In the genomic region with DNA sequence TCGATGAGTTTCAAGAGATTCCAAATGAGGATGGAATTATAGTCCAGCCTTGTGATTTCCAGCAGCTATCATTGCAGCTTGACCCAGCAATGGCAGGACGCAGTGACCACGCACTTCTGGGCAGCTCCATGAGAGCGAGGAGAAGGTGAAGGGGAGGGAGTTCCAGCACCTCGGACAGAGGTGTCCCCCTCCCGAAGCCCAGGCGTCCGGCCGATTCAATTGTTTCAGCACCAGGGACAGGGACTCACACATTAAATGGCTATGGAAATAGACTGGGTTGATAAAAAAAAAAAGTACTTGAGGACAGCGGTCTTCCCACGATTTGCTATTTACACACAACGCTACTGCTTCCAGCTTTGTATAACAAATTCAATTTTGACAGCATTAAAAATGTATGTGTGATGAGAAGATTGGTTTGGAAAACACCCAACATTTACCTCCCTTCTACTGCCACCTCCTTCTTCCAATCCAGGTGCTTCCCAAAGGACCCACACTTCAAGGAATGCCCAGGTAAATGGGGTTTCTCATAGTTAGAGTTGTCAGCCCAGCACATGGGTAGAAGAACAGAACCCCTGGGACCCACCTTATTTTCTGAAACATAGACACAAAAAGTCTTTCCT, we compare ENCODE assay signal across 1 cellular context.
A peak's percentile ranks its signal among the peaks of the same experiment; 100 is the strongest.
TF ChIP-seq lines count a peak whose summit lies in the region.

No MANE protein-coding gene starts in this region.

TF ChIP-seq in HepG2, 621 proteins besides CTCF, POLR2A, EP300 and RAD21 (continued from another document and continues in another):
- TF ChIP-seq, protein P1, sequence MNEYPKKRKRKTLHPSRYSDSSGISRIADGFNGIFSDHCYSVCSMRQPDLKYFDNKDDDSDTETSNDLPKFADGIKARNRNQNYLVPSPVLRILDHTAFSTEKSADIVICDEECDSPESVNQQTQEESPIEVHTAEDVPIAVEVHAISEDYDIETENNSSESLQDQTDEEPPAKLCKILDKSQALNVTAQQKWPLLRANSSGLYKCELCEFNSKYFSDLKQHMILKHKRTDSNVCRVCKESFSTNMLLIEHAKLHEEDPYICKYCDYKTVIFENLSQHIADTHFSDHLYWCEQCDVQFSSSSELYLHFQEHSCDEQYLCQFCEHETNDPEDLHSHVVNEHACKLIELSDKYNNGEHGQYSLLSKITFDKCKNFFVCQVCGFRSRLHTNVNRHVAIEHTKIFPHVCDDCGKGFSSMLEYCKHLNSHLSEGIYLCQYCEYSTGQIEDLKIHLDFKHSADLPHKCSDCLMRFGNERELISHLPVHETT (CRISPR knock-in tag; conservative IDR thresholded peaks at IDR 0.05): peak; percentile 94
- TF ChIP-seq, protein P2, sequence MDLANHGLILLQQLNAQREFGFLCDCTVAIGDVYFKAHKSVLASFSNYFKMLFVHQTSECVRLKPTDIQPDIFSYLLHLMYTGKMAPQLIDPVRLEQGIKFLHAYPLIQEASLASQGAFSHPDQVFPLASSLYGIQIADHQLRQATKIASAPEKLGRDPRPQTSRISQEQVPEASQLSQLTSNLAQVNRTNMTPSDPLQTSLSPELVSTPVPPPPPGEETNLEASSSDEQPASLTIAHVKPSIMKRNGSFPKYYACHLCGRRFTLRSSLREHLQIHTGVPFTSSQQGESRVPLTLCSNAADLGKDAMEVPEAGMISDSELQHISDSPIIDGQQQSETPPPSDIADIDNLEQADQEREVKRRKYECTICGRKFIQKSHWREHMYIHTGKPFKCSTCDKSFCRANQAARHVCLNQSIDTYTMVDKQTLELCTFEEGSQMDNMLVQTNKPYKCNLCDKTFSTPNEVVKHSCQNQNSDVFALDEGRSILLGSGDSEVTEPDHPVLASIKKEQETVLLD (CRISPR knock-in tag; IDR thresholded peaks at IDR 0.05; ENCODE audit: low read depth): peak; percentile 71; the same call in 1 of the 2 replicates
- TF ChIP-seq ZNF607 (CRISPR knock-in tag; IDR thresholded peaks at IDR 0.05; ENCODE audit: borderline replicate concordance) (peak; percentile 98), ZNF282 (IDR thresholded peaks at IDR 0.05; ENCODE audit: partially characterized antibody) (no peak), PHF5A (CRISPR knock-in tag; IDR thresholded peaks at IDR 0.05; ENCODE audit: low read depth, unreplicated experiment) (no peak), MAFG (CRISPR knock-in tag; IDR thresholded peaks at IDR 0.05) (no peak), GZF1 (CRISPR knock-in tag; IDR thresholded peaks at IDR 0.05) (peak; percentile 90), ADNP (CRISPR knock-in tag; IDR thresholded peaks at IDR 0.05) (no peak), ZC3H4 (CRISPR knock-in tag; IDR thresholded peaks at IDR 0.05; ENCODE audit: borderline replicate concordance) (no peak), GPBP1L1 (CRISPR knock-in tag; IDR thresholded peaks at IDR 0.05) (no peak), THAP11 (CRISPR knock-in tag; IDR thresholded peaks at IDR 0.05) (peak; percentile 77), ZNF790 (CRISPR knock-in tag; IDR thresholded peaks at IDR 0.05; ENCODE audit: borderline replicate concordance) (peak; percentile 98; the same call in 1 of the 2 replicates), ZNF674 (CRISPR knock-in tag; IDR thresholded peaks at IDR 0.05; ENCODE audit: low read depth) (peak; percentile 81; the same call in 1 of the 2 replicates), HINFP (CRISPR knock-in tag; IDR thresholded peaks at IDR 0.05; ENCODE audit: low read depth) (peak; percentile 62; the same call in 1 of the 2 replicates), SAP130 (CRISPR knock-in tag; IDR thresholded peaks at IDR 0.05; ENCODE audit: low read depth) (peak; percentile 95), GATAD1 (CRISPR knock-in tag; IDR thresholded peaks at IDR 0.05) (peak; percentile 61; the same call in 1 of the 2 replicates), PAX8 (CRISPR knock-in tag; IDR thresholded peaks at IDR 0.05; ENCODE audit: borderline replicate concordance) (peak; percentile 84; the same call in 1 of the 2 replicates), XRCC5 (optimal IDR thresholded peaks at IDR 0.05; ENCODE audit: low read length) (peak; percentile 76), ZMYM4 (CRISPR knock-in tag; IDR thresholded peaks at IDR 0.05) (peak; percentile 79), SETDB1 (CRISPR knock-in tag; IDR thresholded peaks at IDR 0.05; ENCODE audit: borderline replicate concordance) (no peak), NONO (IDR thresholded peaks at IDR 0.05) (no peak), NONO (CRISPR knock-in tag; conservative IDR thresholded peaks at IDR 0.05) (no peak), ZNF547 (CRISPR knock-in tag; IDR thresholded peaks at IDR 0.05) (peak; percentile 88), ZNF354B (CRISPR knock-in tag; IDR thresholded peaks at IDR 0.05) (0 out of 2 replicates have a peak, but pooled peaks have one; percentile 41), ZMYM2 (CRISPR knock-in tag; IDR thresholded peaks at IDR 0.05) (no peak), NCOA5 (CRISPR knock-in tag; IDR thresholded peaks at IDR 0.05) (no peak), ZNF747 (CRISPR knock-in tag; IDR thresholded peaks at IDR 0.05; ENCODE audit: borderline replicate concordance) (peak; percentile 49; the same call in 1 of the 2 replicates), ZNF703 (CRISPR knock-in tag; IDR thresholded peaks at IDR 0.05; ENCODE audit: borderline replicate concordance) (peak; percentile 74; the same call in 1 of the 2 replicates), ZNF724P (CRISPR knock-in tag; IDR thresholded peaks at IDR 0.05; ENCODE audit: borderline replicate concordance) (0 out of 2 replicates have a peak, but pooled peaks have one; percentile 81), ZNF569 (CRISPR knock-in tag; IDR thresholded peaks at IDR 0.05; ENCODE audit: borderline replicate concordance) (no peak), NFRKB (IDR thresholded peaks at IDR 0.05) (no peak), ZNF124 (CRISPR knock-in tag; IDR thresholded peaks at IDR 0.05) (peak; percentile 97), ZNF781 (CRISPR knock-in tag; IDR thresholded peaks at IDR 0.05; ENCODE audit: borderline replicate concordance, not compliant biosample characterization) (peak; percentile 99), TEF (CRISPR knock-in tag; IDR thresholded peaks at IDR 0.05) (peak; percentile 95), ISL2 (CRISPR knock-in tag; IDR thresholded peaks at IDR 0.05) (peak; percentile 80), ZFP91 (CRISPR knock-in tag; IDR thresholded peaks at IDR 0.05; ENCODE audit: borderline replicate concordance) (0 out of 2 replicates have a peak, but pooled peaks have one; percentile 15), LBX2 (CRISPR knock-in tag; IDR thresholded peaks at IDR 0.05; ENCODE audit: borderline replicate concordance) (peak; percentile 76; the same call in 1 of the 2 replicates), DPF2 (CRISPR knock-in tag; IDR thresholded peaks at IDR 0.05; ENCODE audit: borderline replicate concordance, low read depth) (no peak), ZNF550 (CRISPR knock-in tag; IDR thresholded peaks at IDR 0.05; ENCODE audit: borderline replicate concordance) (no peak), ZBTB7B (CRISPR knock-in tag; IDR thresholded peaks at IDR 0.05) (peak; percentile 77), NBN (conservative IDR thresholded peaks at IDR 0.05) (no peak), ZKSCAN5 (CRISPR knock-in tag; IDR thresholded peaks at IDR 0.05) (peak; percentile 74; the same call in 1 of the 2 replicates), ZNF549 (CRISPR knock-in tag; IDR thresholded peaks at IDR 0.05) (no peak), THAP8 (CRISPR knock-in tag; IDR thresholded peaks at IDR 0.05; ENCODE audit: borderline replicate concordance) (no peak), NR1H2 (CRISPR knock-in tag; IDR thresholded peaks at IDR 0.05; ENCODE audit: borderline replicate concordance, low read depth) (no peak), ZNF891 (CRISPR knock-in tag; IDR thresholded peaks at IDR 0.05) (peak; percentile 85), NR0B2 (CRISPR knock-in tag; IDR thresholded peaks at IDR 0.05) (peak; percentile 81; the same call in 1 of the 2 replicates), TRAFD1 (CRISPR knock-in tag; IDR thresholded peaks at IDR 0.05; ENCODE audit: borderline replicate concordance) (no peak), HBP1 (CRISPR knock-in tag; IDR thresholded peaks at IDR 0.05; ENCODE audit: low read depth) (peak; percentile 98), ETV6 (CRISPR knock-in tag; conservative IDR thresholded peaks at IDR 0.05) (peak; percentile 99), RBFOX2 (IDR thresholded peaks at IDR 0.05; ENCODE audit: low read depth, low read length) (no peak), HNF4A (CRISPR knock-in tag; IDR thresholded peaks at IDR 0.05) (no peak), FOSL2 (CRISPR knock-in tag; IDR thresholded peaks at IDR 0.05) (peak; percentile 67)
- TF ChIP-seq, protein P3, sequence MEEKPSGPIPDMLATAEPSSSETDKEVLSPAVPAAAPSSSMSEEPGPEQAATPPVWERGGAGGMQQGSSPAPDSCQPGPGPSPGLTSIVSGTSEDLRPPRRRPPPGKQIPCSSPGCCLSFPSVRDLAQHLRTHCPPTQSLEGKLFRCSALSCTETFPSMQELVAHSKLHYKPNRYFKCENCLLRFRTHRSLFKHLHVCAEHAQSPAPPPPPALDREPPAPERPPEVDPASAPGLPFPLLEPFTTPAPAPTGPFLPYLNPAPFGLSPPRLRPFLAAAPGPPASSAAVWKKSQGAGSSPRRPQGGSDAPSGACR (CRISPR knock-in tag; IDR thresholded peaks at IDR 0.05): peak; percentile 66; the same call in 1 of the 2 replicates
